12 cellular contexts compared by ENCODE assay signal in genomic region chr1:209095627-209096595, GRCh38.
DNase-seq lines count a peak whose midpoint lies in the region; ATAC-seq, FAIRE-seq and TF ChIP-seq lines count a peak whose summit lies in the region.
"Had no signal": no experiment of that assay in that cellular context is flagged by ENCODE, and none has a peak within 500 bp of the region (broad histone marks: within the 10 kb centered on the region; RNA-seq: fewer than 3 reads in every experiment).

No MANE protein-coding gene starts in this region.

- H3K27me3 ChIP-seq in liver (ENCODE audit: control insufficient read depth in 4 of 4, insufficient read depth in 4 of 4, low read length in 3 of 4) (no peaks in the 10 kb centered on the region), HepG2 (ENCODE audit: control insufficient read depth in 1 of 2, insufficient read depth in 2 of 2, low read length in 2 of 2) (no peaks in the 10 kb centered on the region), ovary (no peaks in the 10 kb centered on the region)
- H3K27me3 ChIP-seq: testis had no signal

- H3K36me3 ChIP-seq in liver (ENCODE audit: control insufficient read depth in 4 of 4, insufficient read depth in 3 of 4, low read depth in 1 of 4, low read length in 3 of 4), result no peaks in the 10 kb centered on the region
- no peaks in the 10 kb centered on the region for H3K36me3 ChIP-seq in HepG2 (replicated peaks in 1 of 2; ENCODE audit: control insufficient read depth in 1 of 2, insufficient read depth in 2 of 2, low read length in 2 of 2)
- H3K36me3 ChIP-seq in ovary, result no peaks in the 10 kb centered on the region

- H3K9ac ChIP-seq in liver (ENCODE audit: low read depth in 1 of 2, low read length in 2 of 2) (no peak overlapping the region), HepG2 (ENCODE audit: insufficient read depth, low read depth, low read length) (no peak overlapping the region)

- ATAC-seq in HepG2, result no peak

- intact Hi-C loops in HepG2 (cut with micrococcal nuclease; ENCODE audit: unreplicated experiment) (no loop called here), ovary (cut with DNase I) (no loop called here)

- CTCF ChIA-PET in HepG2 (lab: Yijun Ruan, JAX; ENCODE audit: low intra/inter-chr PET ratio, low total read pairs), result no interaction called here

- in situ Hi-C loops in HepG2 (cut with HindIII; ENCODE audit: extremely low pct_ligation_motif_present, low pct_unique_long_range_greater_than_20kb), result no loop called here

- TF ChIP-seq POLR2A in HepG2 (IDR thresholded peaks at IDR 0.05; ENCODE audit: insufficient read depth in 1 of 2, low read depth in 2 of 2, low read length in 2 of 2) (no peak), ovary (IDR thresholded peaks at IDR 0.05) (no peak)

- TF ChIP-seq EP300 in HepG2 (IDR thresholded peaks at IDR 0.05; ENCODE audit: low read depth in 2 of 2, low read length in 2 of 2) (no peak), HepG2 (CRISPR knock-in tag; IDR thresholded peaks at IDR 0.05; ENCODE audit: borderline replicate concordance) (no peak), ovary (IDR thresholded peaks at IDR 0.05) (no peak)

- POLR2A ChIA-PET in HepG2 (lab: Yijun Ruan, JAX), result no interaction called here

- peak overlapping the region; percentile 39 to 58 for H3K27ac ChIP-seq in liver (ENCODE audit: low read depth in 1 of 2, low read length in 2 of 2)
- no peak overlapping the region for H3K27ac ChIP-seq in HepG2 (ENCODE audit: extremely low read length, insufficient read depth, low read length)
- no peak overlapping the region for H3K27ac ChIP-seq in ovary
- H3K27ac ChIP-seq: testis had no signal

- WGBS in liver, result 40% methylated on average over 9 of the region's 9 CpGs
- 14% methylated on average over 5 of the region's 9 CpGs for WGBS in HepG2 (ENCODE audit: low lambda C conversion rate)
- 67 to 72% (median 70%) methylated on average over 9 of the region's 9 CpGs for WGBS in ovary, 3 donors

- no peak for TF ChIP-seq RAD21 in liver (IDR thresholded peaks at IDR 0.05)
- no peak for TF ChIP-seq RAD21 in HepG2 (CRISPR knock-in tag; IDR thresholded peaks at IDR 0.05)

- no peak overlapping the region for H3K4me3 ChIP-seq in liver (ENCODE audit: low read depth in 1 of 3, low read length in 3 of 3)
- no peak overlapping the region for H3K4me3 ChIP-seq in HepG2 (replicated peaks in 1 of 3; ENCODE audit: insufficient read depth in 1 of 3, low read depth in 2 of 3, low read length in 3 of 3)
- H3K4me3 ChIP-seq in ovary, result no peak overlapping the region
- H3K4me3 ChIP-seq: testis had no signal

- H3K9me3 ChIP-seq in liver (ENCODE audit: control insufficient read depth in 4 of 4, low read length in 3 of 4) (no peaks in the 10 kb centered on the region), HepG2 (ENCODE audit: low read length) (no peaks in the 10 kb centered on the region), ovary (no peaks in the 10 kb centered on the region)
- H3K9me3 ChIP-seq: testis had no signal

- no peaks in the 10 kb centered on the region for H3K79me2 ChIP-seq in HepG2 (ENCODE audit: insufficient read depth, low read length)

- no peak for FAIRE-seq in HepG2 (lab: Jason Lieb, UNC)
- FAIRE-seq: A204.1 had no signal

- DNase-seq in HepG2 (ENCODE audit: low spot score), result no peak
- DNase-seq in NCI-H226, result peak; percentile 92
- DNase-seq in fibroblast of gingiva (ENCODE audit: low read depth), result peak; percentile 54
- DNase-seq in NCI-H1417 treated with DMSO at 0.1 percent for 48 hours (lab: John Stamatoyannopoulos, UW), result no peak
- no peak for DNase-seq in KG1 (lab: John Stamatoyannopoulos, UW)
- no peak for DNase-seq in GM19240 (ENCODE audit: insufficient read length, low spot score)
- DNase-seq in ovary, result no peak
- DNase-seq: activated CD4-positive, CD25-positive, alpha-beta regulatory T cell treated with anti-CD3 and anti-CD28 coated beads, Interleukin-2, amount 50 U/mL, for 72 hours; NCI-H526; testis had no signal

- peaks cover 4 to 19% (median 17%) of the 10 kb centered on the region in 4 donors for H3K4me1 ChIP-seq in liver (ENCODE audit: control insufficient read depth in 4 of 4, insufficient read depth in 4 of 4, low read length in 3 of 4)
- H3K4me1 ChIP-seq in HepG2 (ENCODE audit: insufficient read depth, low read length), result no peaks in the 10 kb centered on the region
- no peaks in the 10 kb centered on the region for H3K4me1 ChIP-seq in ovary (ENCODE audit: insufficient read depth)
- H3K4me1 ChIP-seq: testis had no signal

- TF ChIP-seq CTCF in liver (IDR thresholded peaks at IDR 0.05; ENCODE audit: low read depth, low read length, missing input control) (no peak), HepG2 (CRISPR knock-in tag; IDR thresholded peaks at IDR 0.05) (no peak), ovary (IDR thresholded peaks at IDR 0.05) (no peak)

- H2AFZ ChIP-seq in HepG2 (ENCODE audit: low read length), result no peak overlapping the region

- H3K4me2 ChIP-seq in HepG2 (ENCODE audit: low read depth, low read length), result no peak overlapping the region

- H4K20me1 ChIP-seq in HepG2 (ENCODE audit: insufficient read depth, low read length), result no peaks in the 10 kb centered on the region

- BruUV-seq in HepG2 (replicated peaks; lab: Mats Ljungman, UMichigan), result no TSS peak

TF ChIP-seq in liver, 16 proteins besides CTCF, POLR2A, EP300 and RAD21:
- peak; percentile 6 for TF ChIP-seq HNF4G (IDR thresholded peaks at IDR 0.05)
- peak in 1 of 2 donors; percentile 61 for TF ChIP-seq JUND (IDR thresholded peaks at IDR 0.05)
- TF ChIP-seq SP1 (IDR thresholded peaks at IDR 0.05), result peak; percentile 31
- TF ChIP-seq HNF4A (conservative IDR thresholded peaks at IDR 0.05), result peak; percentile 49 to 63
- TF ChIP-seq EGR1 (IDR thresholded peaks at IDR 0.05; ENCODE audit: low read depth in 2 of 2), result no peak
- peak; percentile 45 for TF ChIP-seq YY1 (IDR thresholded peaks at IDR 0.05)
- no peak for TF ChIP-seq GABPA (IDR thresholded peaks at IDR 0.05 in 1 of 2, conservative IDR thresholded peaks at IDR 0.05 in 1 of 2)
- TF ChIP-seq, protein P1, sequence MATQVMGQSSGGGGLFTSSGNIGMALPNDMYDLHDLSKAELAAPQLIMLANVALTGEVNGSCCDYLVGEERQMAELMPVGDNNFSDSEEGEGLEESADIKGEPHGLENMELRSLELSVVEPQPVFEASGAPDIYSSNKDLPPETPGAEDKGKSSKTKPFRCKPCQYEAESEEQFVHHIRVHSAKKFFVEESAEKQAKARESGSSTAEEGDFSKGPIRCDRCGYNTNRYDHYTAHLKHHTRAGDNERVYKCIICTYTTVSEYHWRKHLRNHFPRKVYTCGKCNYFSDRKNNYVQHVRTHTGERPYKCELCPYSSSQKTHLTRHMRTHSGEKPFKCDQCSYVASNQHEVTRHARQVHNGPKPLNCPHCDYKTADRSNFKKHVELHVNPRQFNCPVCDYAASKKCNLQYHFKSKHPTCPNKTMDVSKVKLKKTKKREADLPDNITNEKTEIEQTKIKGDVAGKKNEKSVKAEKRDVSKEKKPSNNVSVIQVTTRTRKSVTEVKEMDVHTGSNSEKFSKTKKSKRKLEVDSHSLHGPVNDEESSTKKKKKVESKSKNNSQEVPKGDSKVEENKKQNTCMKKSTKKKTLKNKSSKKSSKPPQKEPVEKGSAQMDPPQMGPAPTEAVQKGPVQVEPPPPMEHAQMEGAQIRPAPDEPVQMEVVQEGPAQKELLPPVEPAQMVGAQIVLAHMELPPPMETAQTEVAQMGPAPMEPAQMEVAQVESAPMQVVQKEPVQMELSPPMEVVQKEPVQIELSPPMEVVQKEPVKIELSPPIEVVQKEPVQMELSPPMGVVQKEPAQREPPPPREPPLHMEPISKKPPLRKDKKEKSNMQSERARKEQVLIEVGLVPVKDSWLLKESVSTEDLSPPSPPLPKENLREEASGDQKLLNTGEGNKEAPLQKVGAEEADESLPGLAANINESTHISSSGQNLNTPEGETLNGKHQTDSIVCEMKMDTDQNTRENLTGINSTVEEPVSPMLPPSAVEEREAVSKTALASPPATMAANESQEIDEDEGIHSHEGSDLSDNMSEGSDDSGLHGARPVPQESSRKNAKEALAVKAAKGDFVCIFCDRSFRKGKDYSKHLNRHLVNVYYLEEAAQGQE (IDR thresholded peaks at IDR 0.05), result no peak
- peak; percentile 7 to 63 for TF ChIP-seq RXRA (IDR thresholded peaks at IDR 0.05)
TF ChIP-seq in liver: peak in this region for 6.

TF ChIP-seq in HepG2, 621 proteins besides CTCF, POLR2A, EP300 and RAD21:
- no peak for TF ChIP-seq ZNF468 (CRISPR knock-in tag; IDR thresholded peaks at IDR 0.05)
- TF ChIP-seq ZBTB21 (CRISPR knock-in tag; IDR thresholded peaks at IDR 0.05), result no peak
- no peak for TF ChIP-seq KDM2A (CRISPR knock-in tag; IDR thresholded peaks at IDR 0.05; ENCODE audit: borderline replicate concordance, low read depth)
- no peak for TF ChIP-seq CCDC6 (CRISPR knock-in tag; IDR thresholded peaks at IDR 0.05)
- no peak for TF ChIP-seq HMG20B (CRISPR knock-in tag; conservative IDR thresholded peaks at IDR 0.05)
- TF ChIP-seq HCFC1 (IDR thresholded peaks at IDR 0.05; ENCODE audit: low read depth, low read length), result no peak
- TF ChIP-seq ZFP37 (CRISPR knock-in tag; IDR thresholded peaks at IDR 0.05; ENCODE audit: borderline replicate concordance), result no peak
- no peak for TF ChIP-seq CHD2 (IDR thresholded peaks at IDR 0.05; ENCODE audit: low read depth, low read length)
- TF ChIP-seq TFDP2 (CRISPR knock-in tag; IDR thresholded peaks at IDR 0.05), result no peak
- no peak for TF ChIP-seq ZNF205 (CRISPR knock-in tag; IDR thresholded peaks at IDR 0.05)

Comparison
In these comparisons a context has a peak if more than half of its experiments do, and no peak if none do; other contexts are left out.
1. H3K27ac ChIP-seq: peak in liver (2 of 2); none in HepG2 (single experiment) and ovary (0 of 2).
2. DNase-seq: peak in NCI-H226 (single experiment) and fibroblast of gingiva (single experiment); none in HepG2 (single experiment), NCI-H1417 treated with DMSO at 0.1 percent for 48 hours (single experiment), KG1 (single experiment), GM19240 (single experiment) and ovary (0 of 5).